ENCODE assay signal across 10 cellular contexts in the genomic region with DNA sequence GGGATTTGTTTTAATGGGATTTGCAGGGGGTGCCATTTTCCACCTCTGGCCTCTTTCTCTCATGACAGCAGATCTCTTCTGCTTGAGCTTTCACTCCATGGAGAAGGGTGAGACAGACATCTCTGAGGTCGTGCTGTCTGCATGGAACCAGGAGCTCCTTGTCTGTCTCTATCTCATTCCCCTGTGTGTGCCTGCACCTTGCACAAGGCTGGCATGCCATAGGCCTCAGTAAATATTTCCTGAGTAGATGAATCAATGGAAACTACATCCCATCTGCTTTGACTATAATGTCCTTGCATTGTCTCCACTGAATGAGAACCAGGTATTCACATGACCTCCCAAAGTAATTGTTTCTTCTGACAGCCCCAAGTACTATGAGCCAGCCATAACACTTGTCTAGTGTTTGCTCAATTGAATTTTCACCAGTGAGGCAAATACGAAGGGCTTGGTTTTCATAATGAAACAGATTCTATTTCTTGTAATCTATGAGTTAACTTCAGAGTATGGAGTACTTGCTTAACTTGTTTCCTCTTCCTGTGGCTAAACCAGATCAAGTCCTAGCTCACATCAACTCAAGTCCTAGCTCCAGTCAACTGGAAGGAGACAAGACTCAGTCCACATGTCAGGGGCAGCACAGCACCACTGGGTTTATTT. TPM values are rescaled to one million over a fixed set of nuclear protein-coding genes. Genes with fewer than 3 reads are reported as not detected.
A peak's percentile ranks its signal among the peaks of the same experiment; 100 is the strongest.
DNase-seq lines count a peak whose midpoint lies in the region; ATAC-seq lines count a peak whose summit lies in the region.
"Had no signal": no experiment of that assay in that cellular context is flagged by ENCODE, and none has a peak within 500 bp of the region (broad histone marks: within the 10 kb centered on the region; RNA-seq: fewer than 3 reads in every experiment).

No MANE protein-coding gene starts in this region.

- peaks cover 12% of the 10 kb centered on the region for H3K4me1 Mint-ChIP-seq in T-helper 2 cell treated with Interferon-gamma antibody and Interleukin-4, amounts not matched to agents 5 μg/mL and 100 μg/mL, for 36 hours (ENCODE audit: low read depth)

- H3K4me3 Mint-ChIP-seq in T-helper 2 cell treated with Interferon-gamma antibody and Interleukin-4, amounts not matched to agents 5 μg/mL and 100 μg/mL, for 36 hours = peak overlapping the region; percentile 42

- H3K9me3 Mint-ChIP-seq in T-helper 2 cell treated with Interferon-gamma antibody and Interleukin-4, amounts not matched to agents 5 μg/mL and 100 μg/mL, for 36 hours = peaks cover 11% of the 10 kb centered on the region

- H3K36me3 Mint-ChIP-seq in T-helper 2 cell treated with Interferon-gamma antibody and Interleukin-4, amounts not matched to agents 5 μg/mL and 100 μg/mL, for 36 hours (ENCODE audit: low read depth) = peaks cover 6% of the 10 kb centered on the region

- H3K27me3 Mint-ChIP-seq in T-helper 2 cell treated with Interferon-gamma antibody and Interleukin-4, amounts not matched to agents 5 μg/mL and 100 μg/mL, for 36 hours (ENCODE audit: low read depth) = peaks cover 2% of the 10 kb centered on the region

- peak overlapping the region; percentile 62 for H3K27ac Mint-ChIP-seq in T-helper 2 cell treated with Interferon-gamma antibody and Interleukin-4, amounts not matched to agents 5 μg/mL and 100 μg/mL, for 36 hours

- DNase-seq in DMS153 (lab: John Stamatoyannopoulos, UW) = peak; percentile 66
- no peak for DNase-seq in DMS153 treated with DMSO at 0.1 percent for 48 hours (lab: John Stamatoyannopoulos, UW; ENCODE audit: unreplicated experiment)
- peak; percentile 22 for DNase-seq in LHCN-M2 (ENCODE audit: low read depth)
- no peak for DNase-seq in T-helper 2 cell treated with Interferon-gamma antibody and Interleukin-4, amounts not matched to agents 5 μg/mL and 100 μg/mL, for 36 hours (ENCODE audit: low spot score)
- DNase-seq in iris pigment epithelial cell (ENCODE audit: low read depth) = peak; percentile 81
- no peak for DNase-seq in LoVo (ENCODE audit: low spot score)
- no peak for DNase-seq in occipital lobe (lab: John Stamatoyannopoulos, UW)
- DNase-seq: KG1 had no signal

- no peak for ATAC-seq in GM21390 (IDR thresholded peaks at IDR 0.05; ENCODE audit: unreplicated experiment)

RNA-seq across cellular contexts. Expression of gene KCNK13, which starts 32.3 kb away (rescaled TPM):
- not detected in 2 replicates for total RNA-seq in LHCN-M2 (2014; rRNA removed)
- polyA plus RNA-seq in LHCN-M2 (2012) = not detected
- 1.2 TPM for total RNA-seq in occipital lobe
- total RNA-seq: activated CD8-positive, alpha-beta memory T cell treated with anti-CD3 and anti-CD28 coated beads for 36 hours had no signal

Comparison
In these comparisons a context has a peak if more than half of its experiments do, and no peak if none do; other contexts are left out.
1. DNase-seq: peak in DMS153 (single experiment), LHCN-M2 (single experiment) and iris pigment epithelial cell (single experiment); none in DMS153 treated with DMSO at 0.1 percent for 48 hours (single experiment), T-helper 2 cell treated with Interferon-gamma antibody and Interleukin-4, amounts not matched to agents 5 μg/mL and 100 μg/mL, for 36 hours (single experiment), LoVo (single experiment) and occipital lobe (single experiment).